In the genomic region with DNA sequence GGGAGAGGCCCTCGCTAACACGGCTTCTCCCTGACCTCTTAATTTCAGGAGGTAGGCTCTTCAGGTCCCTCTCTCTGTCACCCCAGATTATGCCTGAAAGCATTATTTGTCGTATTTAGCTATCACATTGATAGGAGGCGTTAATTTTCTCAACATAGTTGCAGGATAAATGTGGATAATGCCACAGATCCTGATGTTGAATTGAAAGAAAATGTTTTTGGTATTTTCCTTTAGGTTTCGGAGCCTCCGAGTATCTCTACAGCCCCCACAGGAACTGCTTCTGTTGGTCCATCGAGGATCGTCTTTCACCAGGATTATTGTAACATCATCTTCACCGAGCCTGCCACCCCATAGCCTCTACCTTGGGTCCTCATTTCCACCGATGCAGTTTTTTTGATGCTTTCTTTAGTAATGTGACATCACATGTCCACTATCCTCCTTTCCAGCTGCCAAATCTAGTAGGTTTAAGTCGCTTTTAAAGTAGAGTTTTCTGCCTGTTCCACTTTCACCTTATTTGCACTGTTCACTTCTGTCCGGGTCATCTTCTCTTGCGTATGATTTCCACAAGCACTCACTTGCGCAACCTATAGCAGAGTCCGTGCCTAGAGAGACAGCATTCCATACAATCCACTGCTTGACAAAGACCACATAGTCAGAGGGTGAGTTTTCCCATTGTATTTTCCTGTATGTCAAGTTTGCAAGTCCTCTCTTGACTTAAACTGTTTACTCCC, we compare ENCODE assay signal across 8 cellular contexts. TPM values are rescaled to one million over a fixed set of nuclear protein-coding genes. Genes with fewer than 3 reads are reported as not detected.
DNase-seq lines count a peak whose midpoint lies in the region; ATAC-seq and TF ChIP-seq lines count a peak whose summit lies in the region.

No MANE protein-coding gene starts in this region.

- no peaks in the 10 kb centered on the region for H3K36me3 ChIP-seq in BJ (ENCODE audit: control insufficient read depth, insufficient read depth, low read length)
- H3K36me3 ChIP-seq in SU-DHL-6 (ENCODE audit: low read length): no peaks in the 10 kb centered on the region

- H3K36me3 Mint-ChIP-seq in neural crest cell (ENCODE audit: low read depth): peaks cover 34% of the 10 kb centered on the region

- peak; percentile 68 for DNase-seq in BJ (ENCODE audit: low read depth)
- DNase-seq in HCEC 1CT: peak; percentile 87
- no peak for DNase-seq in neural crest cell (ENCODE audit: low read depth, low spot score)

- peak overlapping the region; percentile 48 for H3K27ac Mint-ChIP-seq in neural crest cell (ENCODE audit: unreplicated experiment)

- peaks cover 12% of the 10 kb centered on the region for H3K9me3 Mint-ChIP-seq in neural crest cell

- POLR2A ChIA-PET in BJ (lab: Charles Lee): no interaction called here

- H3K79me2 ChIP-seq in SU-DHL-6 (ENCODE audit: insufficient read depth, low read length): no peaks in the 10 kb centered on the region

- H3K27me3 ChIP-seq in BJ (ENCODE audit: control insufficient read depth, insufficient read depth, low read length) (peaks cover 8% of the 10 kb centered on the region), SU-DHL-6 (ENCODE audit: low read length) (no peaks in the 10 kb centered on the region)

- peak; percentile 76 for ATAC-seq in esophagus mucosa
- ATAC-seq in GM21723 (IDR thresholded peaks at IDR 0.05; ENCODE audit: unreplicated experiment): no peak
- ATAC-seq in HG03045 (IDR thresholded peaks at IDR 0.05; ENCODE audit: unreplicated experiment): no peak
- no peak for ATAC-seq in HG02642 (IDR thresholded peaks at IDR 0.05; ENCODE audit: poor library complexity, unreplicated experiment)

- peak overlapping the region; percentile 88 for H3K4me3 ChIP-seq in BJ (ENCODE audit: low read depth, low read length)
- peak overlapping the region; percentile 76 for H3K4me3 ChIP-seq in SU-DHL-6 (ENCODE audit: insufficient read depth, low read length, poor library complexity, severe bottlenecking)

- peak overlapping the region; percentile 43 for H2AFZ ChIP-seq in SU-DHL-6 (ENCODE audit: low read depth, low read length, severe bottlenecking)

- H3K9me3 ChIP-seq in SU-DHL-6 (ENCODE audit: insufficient read depth, low read length): no peaks in the 10 kb centered on the region

- peaks cover 39% of the 10 kb centered on the region for H3K27me3 Mint-ChIP-seq in neural crest cell (ENCODE audit: low read depth)

- TF ChIP-seq CTCF in BJ (IDR thresholded peaks at IDR 0.05; ENCODE audit: insufficient read depth, low read depth, low read length): no peak
- TF ChIP-seq CTCF in SU-DHL-6 (IDR thresholded peaks at IDR 0.05; ENCODE audit: insufficient read depth, low read length, poor library complexity, severe bottlenecking): no peak
- TF ChIP-seq CTCF in neural crest cell (conservative IDR thresholded peaks at IDR 0.05): no peak

- H3K4me1 Mint-ChIP-seq in neural crest cell: peaks cover 18% of the 10 kb centered on the region

- peak overlapping the region; percentile 76 for H3K9ac ChIP-seq in SU-DHL-6 (ENCODE audit: low read length)

- CTCF ChIA-PET in BJ (lab: Yijun Ruan, JAX): interaction anchor here (0.7 to 1.8 kb wide), 3 partner anchors 14 to 22 kb away, joined by 3 to 5 read pairs (median 4); no protein-coding TSS in a partner anchor

- no peaks in the 10 kb centered on the region for H4K20me1 ChIP-seq in SU-DHL-6 (ENCODE audit: low read depth, low read length)

- H3K9me2 ChIP-seq in SU-DHL-6 (replicated peaks; ENCODE audit: insufficient read depth, low read length): no peaks in the 10 kb centered on the region

- H3K4me3 Mint-ChIP-seq in neural crest cell: peak overlapping the region; percentile 88

- no peak overlapping the region for H3K27ac ChIP-seq in SU-DHL-6 (ENCODE audit: low read depth, low read length)

- peak overlapping the region; percentile 77 for H3K4me2 ChIP-seq in SU-DHL-6 (ENCODE audit: low read depth, low read length, poor library complexity, severe bottlenecking)

- H3F3A ChIP-seq in SU-DHL-6 (ENCODE audit: insufficient read depth): no peaks in the 10 kb centered on the region

RNA-seq across cellular contexts. Expression of a gene that starts 0.7 kb away (rescaled TPM):
- 4.1 and 7.2 TPM in 2 replicates for polyA plus RNA-seq in BJ (2011; rRNA removed)
- polyA minus RNA-seq in BJ (2011; rRNA and poly(A)+ RNA removed): 3.9 and 4.8 TPM in 2 replicates
- total RNA-seq in esophagus mucosa (3.6 TPM), neural crest cell (9.4 and 10.3 TPM in 2 replicates)

RNA-seq across cellular contexts. Expression of a gene that starts 55.0 kb away (rescaled TPM):
- polyA plus RNA-seq in BJ (2011; rRNA removed): 9.5 and 12.3 TPM in 2 replicates
- 11.7 and 17.4 TPM in 2 replicates for polyA minus RNA-seq in BJ (2011; rRNA and poly(A)+ RNA removed)
- total RNA-seq in esophagus mucosa (5.7 TPM), neural crest cell (18.1 and 22.8 TPM in 2 replicates)
